Comparison of ENCODE assay signal across 8 cellular contexts in genomic region chr11:92224394-92225205, GRCh38. TPM values are rescaled to one million over a fixed set of nuclear protein-coding genes. Genes with fewer than 3 reads are reported as not detected.
A peak's percentile ranks its signal among the peaks of the same experiment; 100 is the strongest.
DNase-seq lines count a peak whose midpoint lies in the region; ATAC-seq and TF ChIP-seq lines count a peak whose summit lies in the region.

TSS of gene FAT3 (plus strand) at chr11:92224818. CDS start at chr11:92352113, 127,295 bp downstream.

- peak within 1 kb of the TSS; percentile 48 for H3K4me3 ChIP-seq in astrocyte of the cerebellum (ENCODE audit: low read depth, low read length)
- H3K4me3 ChIP-seq in stomach: peak within 1 kb of the TSS; percentile 51 to 61 (median 53)

- H3K36me3 Mint-ChIP-seq in activated CD4-positive, alpha-beta T cell treated with anti-CD3 and anti-CD28 coated beads for 36 hours (ENCODE audit: low read depth): no peaks in the 10 kb centered on the region
- H3K36me3 Mint-ChIP-seq in activated CD4-positive, alpha-beta T cell treated with anti-CD3 and anti-CD28 coated beads, Interleukin-2, amount 10 ng/mL, durations not matched to agents 7 days and 5 days (ENCODE audit: low read depth): no peaks in the 10 kb centered on the region
- H3K36me3 Mint-ChIP-seq in immature natural killer cell: peaks cover 0 to 4% (median 0%) of the 10 kb centered on the region in 3 donors

- no peak within 1 kb of the TSS for H3K27ac Mint-ChIP-seq in activated CD4-positive, alpha-beta T cell treated with anti-CD3 and anti-CD28 coated beads for 36 hours
- H3K27ac Mint-ChIP-seq in activated CD4-positive, alpha-beta T cell treated with anti-CD3 and anti-CD28 coated beads, Interleukin-2, amount 10 ng/mL, durations not matched to agents 7 days and 5 days: no peak within 1 kb of the TSS
- no peak within 1 kb of the TSS for H3K27ac Mint-ChIP-seq in immature natural killer cell

- TF ChIP-seq POLR2A in stomach (IDR thresholded peaks at IDR 0.05): no peak

- H3K36me3 ChIP-seq in stomach: no peaks in the 10 kb centered on the region

- peaks cover 2% of the 10 kb centered on the region for H3K4me1 Mint-ChIP-seq in activated CD4-positive, alpha-beta T cell treated with anti-CD3 and anti-CD28 coated beads for 36 hours
- H3K4me1 Mint-ChIP-seq in activated CD4-positive, alpha-beta T cell treated with anti-CD3 and anti-CD28 coated beads, Interleukin-2, amount 10 ng/mL, durations not matched to agents 7 days and 5 days: no peaks in the 10 kb centered on the region
- H3K4me1 Mint-ChIP-seq in immature natural killer cell: no peaks in the 10 kb centered on the region

- POLR2A ChIA-PET in activated CD4-positive, alpha-beta T cell treated with anti-CD3 and anti-CD28 coated beads for 36 hours (lab: Charles Lee): no interaction called here
- POLR2A ChIA-PET in activated CD4-positive, alpha-beta T cell treated with anti-CD3 and anti-CD28 coated beads, Interleukin-2, amount 10 ng/mL, durations not matched to agents 7 days and 5 days (lab: Charles Lee): no interaction called here

- no peak within 1 kb of the TSS for H3K4me3 Mint-ChIP-seq in activated CD4-positive, alpha-beta T cell treated with anti-CD3 and anti-CD28 coated beads for 36 hours
- no peak within 1 kb of the TSS for H3K4me3 Mint-ChIP-seq in activated CD4-positive, alpha-beta T cell treated with anti-CD3 and anti-CD28 coated beads, Interleukin-2, amount 10 ng/mL, durations not matched to agents 7 days and 5 days
- H3K4me3 Mint-ChIP-seq in immature natural killer cell: peak within 1 kb of the TSS in 2 of 5 donors; percentile 14 to 50

- intact Hi-C loops in activated CD4-positive, alpha-beta T cell treated with anti-CD3 and anti-CD28 coated beads for 36 hours (cut with DNase I, micrococcal nuclease): no loop called here
- intact Hi-C loops in stomach (cut with DNase I; ENCODE audit: low total_unique reads): no loop called here

- peaks cover 3 to 72% (median 38%) of the 10 kb centered on the region in 3 donors for H3K27me3 ChIP-seq in stomach

- H3K9me3 ChIP-seq in stomach: peaks cover 0 to 5% (median 0%) of the 10 kb centered on the region in 4 donors

- DNase-seq in activated CD4-positive, alpha-beta T cell treated with anti-CD3 and anti-CD28 coated beads for 36 hours: peak; percentile 13
- no peak for DNase-seq in activated CD4-positive, alpha-beta T cell treated with anti-CD3 and anti-CD28 coated beads, Interleukin-2, amount 10 ng/mL, durations not matched to agents 7 days and 5 days
- DNase-seq in astrocyte of the cerebellum (ENCODE audit: low read depth) (peak; percentile 32), iPS-NIHi7 (ENCODE audit: extremely low spot score) (peak; percentile 54), stomach (no peak), immature natural killer cell (no peak), NOMO-1 treated with dmso at 0.1 percent for 144 hours (lab: John Stamatoyannopoulos, UW; ENCODE audit: unreplicated experiment) (no peak), cerebellar nuclear complex (lab: John Stamatoyannopoulos, UW) (no peak)

- in situ Hi-C loops in astrocyte of the cerebellum (cut with HindIII; ENCODE audit: low sequenced_read_pairs): no loop called here

- no peak for TF ChIP-seq EP300 in stomach (IDR thresholded peaks at IDR 0.05)

- H3K4me1 ChIP-seq in stomach: peaks cover 24 to 56% (median 42%) of the 10 kb centered on the region in 4 donors

- no peak for TF ChIP-seq CTCF in astrocyte of the cerebellum (IDR thresholded peaks at IDR 0.05; ENCODE audit: low read depth, low read length, missing control alignments)
- TF ChIP-seq CTCF in stomach (IDR thresholded peaks at IDR 0.05): no peak

- WGBS in stomach, 5 donors: 1 to 4% (median 3%) methylated on average over 32 to 88 of the region's 90 CpGs

- peaks cover 59% of the 10 kb centered on the region for H3K27me3 Mint-ChIP-seq in activated CD4-positive, alpha-beta T cell treated with anti-CD3 and anti-CD28 coated beads for 36 hours
- peaks cover 55% of the 10 kb centered on the region for H3K27me3 Mint-ChIP-seq in activated CD4-positive, alpha-beta T cell treated with anti-CD3 and anti-CD28 coated beads, Interleukin-2, amount 10 ng/mL, durations not matched to agents 7 days and 5 days
- H3K27me3 Mint-ChIP-seq in immature natural killer cell (ENCODE audit: low read depth in 3 of 3): peaks cover 12 to 20% (median 16%) of the 10 kb centered on the region in 3 donors

- no peaks in the 10 kb centered on the region for H3K9me3 Mint-ChIP-seq in activated CD4-positive, alpha-beta T cell treated with anti-CD3 and anti-CD28 coated beads for 36 hours (ENCODE audit: low read depth)
- H3K9me3 Mint-ChIP-seq in activated CD4-positive, alpha-beta T cell treated with anti-CD3 and anti-CD28 coated beads, Interleukin-2, amount 10 ng/mL, durations not matched to agents 7 days and 5 days: no peaks in the 10 kb centered on the region
- peaks cover 5 to 35% (median 16%) of the 10 kb centered on the region in 6 donors for H3K9me3 Mint-ChIP-seq in immature natural killer cell

- ATAC-seq in activated CD4-positive, alpha-beta T cell treated with anti-CD3 and anti-CD28 coated beads for 36 hours: no peak

- CTCF ChIA-PET in activated CD4-positive, alpha-beta T cell treated with anti-CD3 and anti-CD28 coated beads for 36 hours (lab: Charles Lee): no interaction called here
- CTCF ChIA-PET in activated CD4-positive, alpha-beta T cell treated with anti-CD3 and anti-CD28 coated beads, Interleukin-2, amount 10 ng/mL, durations not matched to agents 7 days and 5 days (lab: Charles Lee): no interaction called here

- peak within 1 kb of the TSS in 3 of 5 donors; percentile 20 to 80 (median 61) for H3K27ac ChIP-seq in stomach

RNA-seq across cellular contexts. Expression of gene FAT3, which starts in this region (rescaled TPM):
- total RNA-seq in activated CD4-positive, alpha-beta T cell treated with anti-CD3 and anti-CD28 coated beads for 36 hours: not detected
- total RNA-seq in activated CD4-positive, alpha-beta T cell treated with anti-CD3 and anti-CD28 coated beads, Interleukin-2, amount 10 ng/mL, durations not matched to agents 7 days and 5 days: not detected
- 10 to 100 TPM in 3 of 5 donors, 1 to 10 TPM in 1, under 1 TPM in 1; under 0.01 to 54.3 (median 42.0) TPM for total RNA-seq in stomach
- polyA plus RNA-seq in stomach: 1 to 10 TPM in 1 of 3 donors, under 1 TPM in 2; 0.06 to 1.6 (median 0.15) TPM
- polyA plus RNA-seq in immature natural killer cell: not detected

Comparison
In these comparisons a context has a peak if more than half of its experiments do, and no peak if none do; other contexts are left out.
1. Peak in DNase-seq in activated CD4-positive, alpha-beta T cell treated with anti-CD3 and anti-CD28 coated beads for 36 hours; RNA of the gene not detected or under 1 TPM.
2. DNase-seq: peak in astrocyte of the cerebellum (single experiment) and iPS-NIHi7 (single experiment); none in activated CD4-positive, alpha-beta T cell treated with anti-CD3 and anti-CD28 coated beads, Interleukin-2, amount 10 ng/mL, durations not matched to agents 7 days and 5 days (single experiment), stomach (single experiment), immature natural killer cell (0 of 3), NOMO-1 treated with dmso at 0.1 percent for 144 hours (single experiment) and cerebellar nuclear complex (0 of 2).